8 cellular contexts compared by ENCODE assay signal in genomic region chr11:117443269-117444186, GRCh38.
DNase-seq lines count a peak whose midpoint lies in the region; ATAC-seq and TF ChIP-seq lines count a peak whose summit lies in the region.

No MANE protein-coding gene starts in this region.

- H3K27me3 Mint-ChIP-seq in T-cell = peaks cover 29 to 37% of the 10 kb centered on the region in 2 donors
- peaks cover 27% of the 10 kb centered on the region for H3K27me3 Mint-ChIP-seq in CD4-positive, alpha-beta T cell

- TF ChIP-seq CTCF in GM12872 (IDR thresholded peaks at IDR 0.05; ENCODE audit: insufficient read depth, low read depth, low read length) (peak; percentile 40; the same call in 2 of the 3 replicates), dorsolateral prefrontal cortex (IDR thresholded peaks at IDR 0.05 in 54 of 56, conservative IDR thresholded peaks at IDR 0.05 in 2 of 56; ENCODE audit: low read depth in 1 of 56, partially characterized antibody in 56 of 56) (peak in 55 of 56 donors; percentile 7 to 87 (median 71))
- TF ChIP-seq CTCF in CD4-positive, alpha-beta T cell (IDR thresholded peaks at IDR 0.05) = no peak

- CTCF ChIA-PET in T-cell (lab: Charles Lee) = no interaction called here
- CTCF ChIA-PET in CD4-positive, alpha-beta T cell (lab: Charles Lee) = no interaction called here

- POLR2A ChIA-PET in T-cell (lab: Charles Lee) = no interaction called here
- POLR2A ChIA-PET in CD4-positive, alpha-beta T cell (lab: Charles Lee) = no interaction called here

- H3K9me3 Mint-ChIP-seq in T-cell = no peaks in the 10 kb centered on the region
- H3K9me3 Mint-ChIP-seq in CD4-positive, alpha-beta T cell = no peaks in the 10 kb centered on the region

- H3K27ac ChIP-seq in dorsolateral prefrontal cortex = peak overlapping the region in 42 of 59 donors; percentile 2 to 77 (median 48)
- H3K27ac ChIP-seq in CD4-positive, alpha-beta T cell (ENCODE audit: low read depth, low read length) = no peak overlapping the region

- ATAC-seq in T-cell (replicated peaks in 1 of 4) = no peak
- no peak for ATAC-seq in CD4-positive, alpha-beta T cell (ENCODE audit: poor library complexity)

- no peak overlapping the region for H3K4me3 Mint-ChIP-seq in T-cell
- no peak overlapping the region for H3K4me3 Mint-ChIP-seq in CD4-positive, alpha-beta T cell

- H3K27me3 ChIP-seq in dorsolateral prefrontal cortex = no peaks in the 10 kb centered on the region
- H3K27me3 ChIP-seq in CD4-positive, alpha-beta T cell (ENCODE audit: control insufficient read depth, insufficient read depth, low read length) = peaks cover 7% of the 10 kb centered on the region

- H3K4me1 Mint-ChIP-seq in T-cell = no peaks in the 10 kb centered on the region
- no peaks in the 10 kb centered on the region for H3K4me1 Mint-ChIP-seq in CD4-positive, alpha-beta T cell (ENCODE audit: low read depth)

- H3K36me3 Mint-ChIP-seq in T-cell = no peaks in the 10 kb centered on the region
- no peaks in the 10 kb centered on the region for H3K36me3 Mint-ChIP-seq in CD4-positive, alpha-beta T cell (ENCODE audit: low read depth)

- DNase-seq in AG08396 (ENCODE audit: low spot score) (peak; percentile 80), NCI-H69 (lab: John Stamatoyannopoulos, UW) (peak; percentile 71), dorsolateral prefrontal cortex (peak; percentile 53 to 81 (median 67)), mucosa of gallbladder (ENCODE audit: low spot score) (peak; percentile 40), T-cell (no peak)
- no peak for DNase-seq in activated effector memory CD4-positive, alpha-beta T cell treated with anti-CD3 and anti-CD28 coated beads, Interleukin-2, amount 50 U/mL, for 16 hours
- no peak for DNase-seq in CD4-positive, alpha-beta T cell

- no peak overlapping the region for H3K27ac Mint-ChIP-seq in T-cell
- H3K27ac Mint-ChIP-seq in CD4-positive, alpha-beta T cell = no peak overlapping the region

- H3K4me3 ChIP-seq in dorsolateral prefrontal cortex = peak overlapping the region in 1 of 59 donors; percentile 27

- H3K9me3 ChIP-seq in CD4-positive, alpha-beta T cell (ENCODE audit: control insufficient read depth, low read length) = no peaks in the 10 kb centered on the region

- intact Hi-C loops in dorsolateral prefrontal cortex (cut with DNase I) = loop anchor here (2.0 to 10.0 kb wide), 5 partner anchors 43 to 365 kb away; no protein-coding TSS in a partner anchor
- intact Hi-C loops in CD4-positive, alpha-beta T cell (cut with DNase I, micrococcal nuclease) = no loop called here

Comparison
In these comparisons a context has a peak if more than half of its experiments do, and no peak if none do; other contexts are left out.
1. DNase-seq: peak in AG08396 (single experiment), NCI-H69 (single experiment), dorsolateral prefrontal cortex (10 of 10) and mucosa of gallbladder (single experiment); none in activated effector memory CD4-positive, alpha-beta T cell treated with anti-CD3 and anti-CD28 coated beads, Interleukin-2, amount 50 U/mL, for 16 hours (single experiment), T-cell (0 of 34) and CD4-positive, alpha-beta T cell (0 of 10).
2. intact Hi-C loops: an anchor here in dorsolateral prefrontal cortex (2.0 to 10.0 kb wide); none called in CD4-positive, alpha-beta T cell.